1 cellular context compared by ENCODE assay signal in genomic region chr20:63058696-63059335, GRCh38.
TF ChIP-seq lines count a peak whose summit lies in the region.

No MANE protein-coding gene starts in this region.

TF ChIP-seq in K562, 482 proteins besides CTCF, POLR2A, EP300 and RAD21 (continued from another document):
- TF ChIP-seq AFF1 (IDR thresholded peaks at IDR 0.05; ENCODE audit: low read depth in 1 of 2, partially characterized antibody in 2 of 2), result no peak
- TF ChIP-seq ZBTB8A (IDR thresholded peaks at IDR 0.05; ENCODE audit: partially characterized antibody), result no peak
- TF ChIP-seq FOXK1 (CRISPR knock-in tag; IDR thresholded peaks at IDR 0.05; ENCODE audit: borderline replicate concordance), result no peak
- no peak for TF ChIP-seq NONO (IDR thresholded peaks at IDR 0.05; ENCODE audit: low read depth in 2 of 2, low read length in 1 of 2)
- TF ChIP-seq MXD1 (CRISPR knock-in tag; IDR thresholded peaks at IDR 0.05; ENCODE audit: borderline replicate concordance, poor library complexity, severe bottlenecking), result no peak
- no peak for TF ChIP-seq KLF13 (tag; IDR thresholded peaks at IDR 0.05; ENCODE audit: borderline replicate concordance, low read depth)
- TF ChIP-seq MTA1 (IDR thresholded peaks at IDR 0.05; ENCODE audit: borderline replicate concordance), result no peak
- TF ChIP-seq NR2F6 (CRISPR knock-in tag; IDR thresholded peaks at IDR 0.05), result no peak
- TF ChIP-seq ZNF316 (IDR thresholded peaks at IDR 0.05), result no peak
- TF ChIP-seq GTF2A2 (tag; IDR thresholded peaks at IDR 0.05), result no peak
- TF ChIP-seq E2F1 (CRISPR knock-in tag; IDR thresholded peaks at IDR 0.05), result no peak
- no peak for TF ChIP-seq ZNF444 (CRISPR knock-in tag; IDR thresholded peaks at IDR 0.05)
- no peak for TF ChIP-seq NBN (IDR thresholded peaks at IDR 0.05; ENCODE audit: low read depth)
- TF ChIP-seq CREBBP (IDR thresholded peaks at IDR 0.05; ENCODE audit: low read depth, low read length), result no peak
- no peak for TF ChIP-seq ARID4B (CRISPR knock-in tag; IDR thresholded peaks at IDR 0.05)
- TF ChIP-seq DPF2 (IDR thresholded peaks at IDR 0.05), result no peak
